8 cellular contexts compared by ENCODE assay signal in genomic region chr5:77935516-77936364, GRCh38.
DNase-seq lines count a peak whose midpoint lies in the region; ATAC-seq and TF ChIP-seq lines count a peak whose summit lies in the region.

No MANE protein-coding gene starts in this region.

- POLR2A ChIA-PET in activated B cell treated with CpG ODN at 0.5 μM for 24 hours (lab: Charles Lee) = interaction anchor here (0.7 to 1.0 kb wide), 2 partner anchors 34 to 83 kb away, joined by 3 read pairs; no protein-coding TSS in a partner anchor

- no peaks in the 10 kb centered on the region for H3K36me3 Mint-ChIP-seq in activated CD8-positive, alpha-beta memory T cell treated with anti-CD3 and anti-CD28 coated beads, Interleukin-2, amount 10 ng/mL, durations not matched to agents 7 days and 5 days
- H3K36me3 Mint-ChIP-seq in activated B cell treated with CpG ODN at 0.5 μM for 24 hours (ENCODE audit: low read depth) = no peaks in the 10 kb centered on the region
- H3K36me3 Mint-ChIP-seq in stimulated activated effector memory CD8-positive, alpha-beta T cell treated with anti-CD3 and anti-CD28 coated beads, Interleukin-12 subunit alpha, Interleukin-12 subunit beta, amount 100 ng/mL, for 72 hours = no peaks in the 10 kb centered on the region

- peaks cover 3% of the 10 kb centered on the region for H3K9me3 Mint-ChIP-seq in activated CD8-positive, alpha-beta memory T cell treated with anti-CD3 and anti-CD28 coated beads, Interleukin-2, amount 10 ng/mL, durations not matched to agents 7 days and 5 days (ENCODE audit: low read depth)
- H3K9me3 Mint-ChIP-seq in activated B cell treated with CpG ODN at 0.5 μM for 24 hours = no peaks in the 10 kb centered on the region
- H3K9me3 Mint-ChIP-seq in stimulated activated effector memory CD8-positive, alpha-beta T cell treated with anti-CD3 and anti-CD28 coated beads, Interleukin-12 subunit alpha, Interleukin-12 subunit beta, amount 100 ng/mL, for 72 hours = no peaks in the 10 kb centered on the region

- H3K4me1 Mint-ChIP-seq in activated CD8-positive, alpha-beta memory T cell treated with anti-CD3 and anti-CD28 coated beads, Interleukin-2, amount 10 ng/mL, durations not matched to agents 7 days and 5 days = peaks cover 14% of the 10 kb centered on the region
- peaks cover 28% of the 10 kb centered on the region for H3K4me1 Mint-ChIP-seq in activated B cell treated with CpG ODN at 0.5 μM for 24 hours
- H3K4me1 Mint-ChIP-seq in stimulated activated effector memory CD8-positive, alpha-beta T cell treated with anti-CD3 and anti-CD28 coated beads, Interleukin-12 subunit alpha, Interleukin-12 subunit beta, amount 100 ng/mL, for 72 hours = peaks cover 10% of the 10 kb centered on the region

- H3K4me3 Mint-ChIP-seq in activated CD8-positive, alpha-beta memory T cell treated with anti-CD3 and anti-CD28 coated beads, Interleukin-2, amount 10 ng/mL, durations not matched to agents 7 days and 5 days = no peak overlapping the region
- peak overlapping the region; percentile 1 for H3K4me3 Mint-ChIP-seq in activated B cell treated with CpG ODN at 0.5 μM for 24 hours
- no peak overlapping the region for H3K4me3 Mint-ChIP-seq in stimulated activated effector memory CD8-positive, alpha-beta T cell treated with anti-CD3 and anti-CD28 coated beads, Interleukin-12 subunit alpha, Interleukin-12 subunit beta, amount 100 ng/mL, for 72 hours

- H3K27ac Mint-ChIP-seq in activated CD8-positive, alpha-beta memory T cell treated with anti-CD3 and anti-CD28 coated beads, Interleukin-2, amount 10 ng/mL, durations not matched to agents 7 days and 5 days = peak overlapping the region; percentile 48
- H3K27ac Mint-ChIP-seq in activated B cell treated with CpG ODN at 0.5 μM for 24 hours = peak overlapping the region; percentile 65
- H3K27ac Mint-ChIP-seq in stimulated activated effector memory CD8-positive, alpha-beta T cell treated with anti-CD3 and anti-CD28 coated beads, Interleukin-12 subunit alpha, Interleukin-12 subunit beta, amount 100 ng/mL, for 72 hours = no peak overlapping the region

- peak; percentile 78 for ATAC-seq in activated CD8-positive, alpha-beta memory T cell treated with anti-CD3 and anti-CD28 coated beads, Interleukin-2, amount 10 ng/mL, durations not matched to agents 7 days and 5 days
- ATAC-seq in HG03432 (IDR thresholded peaks at IDR 0.05; ENCODE audit: unreplicated experiment) (peak; percentile 62), activated B cell treated with CpG ODN at 0.5 μM for 24 hours (ENCODE audit: low read depth) (peak; percentile 83)
- peak; percentile 77 for ATAC-seq in stimulated activated effector memory CD8-positive, alpha-beta T cell treated with anti-CD3 and anti-CD28 coated beads, Interleukin-12 subunit alpha, Interleukin-12 subunit beta, amount 100 ng/mL, for 72 hours

- CTCF ChIA-PET in activated CD8-positive, alpha-beta memory T cell treated with anti-CD3 and anti-CD28 coated beads, Interleukin-2, amount 10 ng/mL, durations not matched to agents 7 days and 5 days (lab: Charles Lee) = no interaction called here
- CTCF ChIA-PET in activated B cell treated with CpG ODN at 0.5 μM for 24 hours (lab: Charles Lee) = no interaction called here

- peak; percentile 56 for DNase-seq in activated CD8-positive, alpha-beta memory T cell treated with anti-CD3 and anti-CD28 coated beads, Interleukin-2, amount 10 ng/mL, durations not matched to agents 7 days and 5 days
- DNase-seq in activated CD8-positive, alpha-beta memory T cell treated with anti-CD3 and anti-CD28 coated beads for 24 hours = no peak
- no peak for DNase-seq in activated B cell treated with CpG ODN at 0.5 μM for 24 hours
- peak in 1 of 2 donors; percentile 51 for DNase-seq in stimulated activated effector memory CD8-positive, alpha-beta T cell treated with anti-CD3 and anti-CD28 coated beads, Interleukin-12 subunit alpha, Interleukin-12 subunit beta, amount 100 ng/mL, for 72 hours (ENCODE audit: low spot score in 2 of 2)
- no peak for DNase-seq in D341Med (ENCODE audit: low spot score)
- no peak for DNase-seq in NCI-H345 (lab: John Stamatoyannopoulos, UW)
- no peak for DNase-seq in Ammon's horn (ENCODE audit: low spot score)

- TF ChIP-seq CTCF in activated B cell treated with CpG ODN at 0.5 μM for 24 hours (IDR thresholded peaks at IDR 0.05) = no peak

- intact Hi-C loops in activated B cell treated with CpG ODN at 0.5 μM for 24 hours (cut with micrococcal nuclease) = loop anchor here (2.0 to 5.0 kb wide), 3 partner anchors 83 to 177 kb away; partner anchors contain the start of gene TBCA

- peaks cover 19% of the 10 kb centered on the region for H3K27me3 Mint-ChIP-seq in activated CD8-positive, alpha-beta memory T cell treated with anti-CD3 and anti-CD28 coated beads, Interleukin-2, amount 10 ng/mL, durations not matched to agents 7 days and 5 days
- peaks cover 4% of the 10 kb centered on the region for H3K27me3 Mint-ChIP-seq in activated B cell treated with CpG ODN at 0.5 μM for 24 hours
